In genomic region chr7:145183069-145183468, GRCh38 we compare ENCODE assay signal across 19 cellular contexts.
DNase-seq lines count a peak whose midpoint lies in the region; ATAC-seq, FAIRE-seq and TF ChIP-seq lines count a peak whose summit lies in the region.
"Had no signal": no experiment of that assay in that cellular context is flagged by ENCODE, and none has a peak within 500 bp of the region (broad histone marks: within the 10 kb centered on the region; RNA-seq: fewer than 3 reads in every experiment).

No MANE protein-coding gene starts in this region.

- H3K9me3 ChIP-seq in GM12878 (replicated peaks; ENCODE audit: control insufficient read depth, insufficient read depth, low read length) = no peaks in the 10 kb centered on the region
- H3K9me3 ChIP-seq: A549, Caco-2, HAP-1 had no signal

- CTCF ChIA-PET in GM12878 (lab: Yijun Ruan, JAX) = no interaction called here

- TF ChIP-seq CTCF in GM12878 (IDR thresholded peaks at IDR 0.05 in 2 of 3, conservative IDR thresholded peaks at IDR 0.05 in 1 of 3; ENCODE audit: control insufficient read depth in 2 of 3, extremely low read depth in 1 of 3, insufficient read depth in 1 of 3, low read depth in 3 of 3, low read length in 3 of 3) = no peak
- no peak for TF ChIP-seq CTCF in omental fat pad (IDR thresholded peaks at IDR 0.05)

- RAD21 ChIA-PET in GM12878 (lab: Charles Lee; ENCODE audit: unreplicated experiment) = no interaction called here

- no peak overlapping the region for H3K4me3 ChIP-seq in GM12878
- H3K4me3 ChIP-seq: A549, HAP-1 had no signal

- POLR2A ChIA-PET in GM12878 (lab: Charles Lee) = no interaction called here

- H3K27me3 ChIP-seq in GM12878 (replicated peaks in 1 of 2; ENCODE audit: control insufficient read depth in 2 of 2, insufficient read depth in 2 of 2, low read length in 1 of 2) = no peaks in the 10 kb centered on the region

- no peak for FAIRE-seq in GM12878 (lab: Jason Lieb, UNC)
- FAIRE-seq: A549, D721Med, GM19239, H1 had no signal

- no peak for TF ChIP-seq POLR2A in GM12878 (IDR thresholded peaks at IDR 0.05; ENCODE audit: low read depth, low read length)

- no peak overlapping the region for H2AFZ ChIP-seq in GM12878 (ENCODE audit: control insufficient read depth, low read depth, low read length)

- SMC1A ChIA-PET in GM12878 (lab: Charles Lee; ENCODE audit: uncharacterized antibody, unreplicated experiment) = no interaction called here

- H3K36me3 ChIP-seq in GM12878 (ENCODE audit: control insufficient read depth in 2 of 2, insufficient read depth in 2 of 2, low read length in 1 of 2) = no peaks in the 10 kb centered on the region
- H3K36me3 ChIP-seq: HAP-1 had no signal

- DNase-seq in HT1080 (ENCODE audit: low read depth) (peak; percentile 11), GM12878 (ENCODE audit: low read depth, low spot score) (no peak), omental fat pad (ENCODE audit: low spot score) (no peak), NCI-H187 (lab: John Stamatoyannopoulos, UW) (no peak), NCI-H2171 treated with DMSO at 0.1 percent for 48 hours (lab: John Stamatoyannopoulos, UW) (no peak), GM03348 (ENCODE audit: low spot score) (no peak)
- DNase-seq: AML-193; Caco-2; CD4-positive, alpha-beta T cell; DMS79; GDM1 had no signal

- no peak overlapping the region for H3K4me2 ChIP-seq in GM12878 (ENCODE audit: control insufficient read depth, insufficient read depth)
- H3K4me2 ChIP-seq: A549, KMS-11 had no signal

- no peaks in the 10 kb centered on the region for H3K79me2 ChIP-seq in GM12878 (ENCODE audit: control insufficient read depth, insufficient read depth, low read length)

- intact Hi-C loops in GM12878 (cut with micrococcal nuclease; ENCODE audit: unreplicated experiment) = no loop called here

- no peak overlapping the region for H3K9ac ChIP-seq in GM12878 (ENCODE audit: control insufficient read depth, insufficient read depth, low read length)
- H3K9ac ChIP-seq: KMS-11 had no signal

- no peak overlapping the region for H3K27ac ChIP-seq in GM12878 (ENCODE audit: control insufficient read depth, insufficient read depth)
- H3K27ac ChIP-seq: A549, C4-2B, KMS-11 had no signal

- peak; percentile 40 for ATAC-seq in GM18511 (IDR thresholded peaks at IDR 0.05; ENCODE audit: unreplicated experiment)
- ATAC-seq in GM12878 = no peak
- peak; percentile 28 for ATAC-seq in omental fat pad (ENCODE audit: low FRiP score)
- ATAC-seq: A549 had no signal

- H4K20me1 ChIP-seq in GM12878 (ENCODE audit: control insufficient read depth, insufficient read depth) = no peaks in the 10 kb centered on the region

- BruUV-seq in GM12878 (replicated peaks; lab: Mats Ljungman, UMichigan) = no TSS peak

- no peaks in the 10 kb centered on the region for H3K4me1 ChIP-seq in GM12878 (ENCODE audit: control insufficient read depth, insufficient read depth, low read length)
- H3K4me1 ChIP-seq: A549, Caco-2, HAP-1 had no signal

- WGBS in GM12878 (ENCODE audit: insufficient coverage, insufficient replicate concordance, low lambda C conversion rate, missing lambda C conversion rate) = 5% methylated on average over 4 of the region's 4 CpGs

- in situ Hi-C loops in GM12878 (cut with MboI) = no loop called here

- TF ChIP-seq RAD21 in GM12878 (IDR thresholded peaks at IDR 0.05; ENCODE audit: insufficient read depth, low read depth, low read length) = no peak

- no peak for TF ChIP-seq EP300 in GM12878 (IDR thresholded peaks at IDR 0.05; ENCODE audit: borderline replicate concordance in 1 of 2, control insufficient read depth in 1 of 2, low read depth in 2 of 2, low read length in 2 of 2)

TF ChIP-seq in GM12878, 131 proteins besides CTCF, POLR2A, EP300 and RAD21:
- no peak for TF ChIP-seq FOS (IDR thresholded peaks at IDR 0.05; ENCODE audit: borderline replicate concordance, extremely low read depth, insufficient read length)
- peak; percentile 85 for TF ChIP-seq RAD51 (IDR thresholded peaks at IDR 0.05)
